In the genomic region with DNA sequence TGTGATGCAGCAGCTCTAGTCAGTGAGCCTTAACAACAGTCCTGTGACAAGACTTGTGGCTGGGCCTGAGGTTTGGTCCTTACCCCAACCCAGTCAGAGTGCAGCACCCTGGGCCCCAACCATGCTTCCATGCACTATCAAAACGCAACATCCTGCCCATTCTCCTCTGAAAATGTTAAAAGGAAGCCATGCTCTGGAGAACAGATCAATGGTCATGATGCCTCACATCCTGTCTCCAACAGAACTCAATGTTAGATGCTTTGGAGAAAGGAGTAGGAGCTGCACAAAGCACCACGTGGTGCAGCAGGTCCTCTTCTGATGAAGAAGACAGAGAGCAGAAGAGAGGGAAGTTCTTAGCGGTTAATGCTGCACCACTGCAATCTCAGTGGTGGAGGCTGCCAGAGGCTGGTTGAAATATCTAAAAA, we compare ENCODE assay signal across 12 cellular contexts. TPM values are rescaled to one million over a fixed set of nuclear protein-coding genes. Genes with fewer than 3 reads are reported as not detected.
DNase-seq lines count a peak whose midpoint lies in the region; ATAC-seq and TF ChIP-seq lines count a peak whose summit lies in the region.
"Had no signal": no experiment of that assay in that cellular context is flagged by ENCODE, and none has a peak within 500 bp of the region (broad histone marks: within the 10 kb centered on the region; RNA-seq: fewer than 3 reads in every experiment).

No MANE protein-coding gene starts in this region.

- H3K27ac ChIP-seq in CD8-positive, alpha-beta T cell (ENCODE audit: low read depth, low read length): no peak overlapping the region
- H3K27ac ChIP-seq in KOPT-K1 (ENCODE audit: low read depth, low read length, poor library complexity, severe bottlenecking): peak overlapping the region; percentile 53
- H3K27ac ChIP-seq in mesendoderm (ENCODE audit: low read depth, low read length): no peak overlapping the region
- H3K27ac ChIP-seq: right atrium auricular region, SJSA1 had no signal

- H3K4me2 ChIP-seq in mesendoderm (ENCODE audit: low read length): no peak overlapping the region

- peaks cover 38% of the 10 kb centered on the region for H3K4me1 ChIP-seq in CD8-positive, alpha-beta T cell (ENCODE audit: insufficient read depth, low read length)
- H3K4me1 ChIP-seq in mesendoderm (ENCODE audit: control insufficient read depth, low read depth, low read length): peaks cover 24% of the 10 kb centered on the region

- H2AK5ac ChIP-seq in mesendoderm (ENCODE audit: low read length): no peak overlapping the region

- no peak overlapping the region for H4K8ac ChIP-seq in mesendoderm (ENCODE audit: low read depth, low read length)

- H3K4me3 Mint-ChIP-seq in CD8-positive, alpha-beta T cell: no peak overlapping the region
- peak overlapping the region; percentile 12 for H3K4me3 Mint-ChIP-seq in central memory CD8-positive, alpha-beta T cell
- no peak overlapping the region for H3K4me3 Mint-ChIP-seq in chondrocyte (ENCODE audit: unreplicated experiment)
- H3K4me3 Mint-ChIP-seq: H9 had no signal

- POLR2A ChIA-PET in CD8-positive, alpha-beta T cell (lab: Charles Lee): interaction anchor here (1.0 kb wide), 1 partner anchor 40 kb away, joined by 3 read pairs; no protein-coding TSS in a partner anchor

- H3K9me3 Mint-ChIP-seq in CD8-positive, alpha-beta T cell: no peaks in the 10 kb centered on the region
- H3K9me3 Mint-ChIP-seq in central memory CD8-positive, alpha-beta T cell: no peaks in the 10 kb centered on the region
- no peaks in the 10 kb centered on the region for H3K9me3 Mint-ChIP-seq in chondrocyte (ENCODE audit: low read depth)
- H3K9me3 Mint-ChIP-seq: H9 had no signal

- no peaks in the 10 kb centered on the region for H3K27me3 ChIP-seq in CD8-positive, alpha-beta T cell (ENCODE audit: insufficient read depth, low read length)
- H3K27me3 ChIP-seq in mesendoderm (ENCODE audit: insufficient read depth, low read length, poor library complexity): no peaks in the 10 kb centered on the region
- H3K27me3 ChIP-seq: right atrium auricular region, SJSA1 had no signal

- intact Hi-C loops in CD8-positive, alpha-beta T cell (cut with DNase I, micrococcal nuclease): no loop called here

- peak in 1 of 7 experiments; percentile 25 for DNase-seq in CD8-positive, alpha-beta T cell
- no peak for DNase-seq in central memory CD8-positive, alpha-beta T cell (ENCODE audit: low spot score in 2 of 2)
- DNase-seq in mesendoderm (no peak), chondrocyte (ENCODE audit: low spot score) (no peak), AG08395 (ENCODE audit: low spot score) (no peak)
- DNase-seq: H9, NCI-H2081 had no signal

- H2BK5ac ChIP-seq in mesendoderm (ENCODE audit: low read length): no peak overlapping the region

- WGBS in mesendoderm (ENCODE audit: extremely low coverage, insufficient coverage, low lambda C conversion rate): no CpG with 5 or more reads among the region's 3 CpGs

- H3K56ac ChIP-seq in mesendoderm (ENCODE audit: low read length): no peak overlapping the region

- TF ChIP-seq CTCF in CD8-positive, alpha-beta T cell (IDR thresholded peaks at IDR 0.05): no peak
- TF ChIP-seq CTCF in chondrocyte (IDR thresholded peaks at IDR 0.05): no peak

- H3K27ac Mint-ChIP-seq in CD8-positive, alpha-beta T cell: no peak overlapping the region
- peak overlapping the region; percentile 36 for H3K27ac Mint-ChIP-seq in central memory CD8-positive, alpha-beta T cell (ENCODE audit: low read depth)
- H3K27ac Mint-ChIP-seq in chondrocyte (ENCODE audit: unreplicated experiment): no peak overlapping the region

- H3K4me3 ChIP-seq in CD8-positive, alpha-beta T cell (ENCODE audit: low read depth, low read length): no peak overlapping the region
- H3K4me3 ChIP-seq in mesendoderm (ENCODE audit: low read length): no peak overlapping the region
- H3K4me3 ChIP-seq: right atrium auricular region, SJSA1 had no signal

- H3K4ac ChIP-seq in mesendoderm (ENCODE audit: low read depth, low read length): no peak overlapping the region

- no peak overlapping the region for H3K23ac ChIP-seq in mesendoderm (ENCODE audit: low read length)

- H2BK15ac ChIP-seq in mesendoderm (replicated peaks; ENCODE audit: low read depth): no peak overlapping the region

- H3K36me3 Mint-ChIP-seq in CD8-positive, alpha-beta T cell: peaks cover 14% of the 10 kb centered on the region
- peaks cover 6% of the 10 kb centered on the region for H3K36me3 Mint-ChIP-seq in central memory CD8-positive, alpha-beta T cell (ENCODE audit: insufficient read depth)
- H3K36me3 Mint-ChIP-seq in chondrocyte (ENCODE audit: low read depth): peaks cover 20% of the 10 kb centered on the region

- peaks cover 24% of the 10 kb centered on the region for H3K79me2 ChIP-seq in mesendoderm (ENCODE audit: control insufficient read depth, insufficient read depth, low read length)

- no peaks in the 10 kb centered on the region for H3K9me3 ChIP-seq in CD8-positive, alpha-beta T cell (ENCODE audit: low read length)
- H3K9me3 ChIP-seq in KOPT-K1 (ENCODE audit: insufficient read depth, low read length, poor library complexity, severe bottlenecking): no peaks in the 10 kb centered on the region
- H3K9me3 ChIP-seq: right atrium auricular region, SJSA1 had no signal

- peaks cover 26% of the 10 kb centered on the region for H3K79me1 ChIP-seq in mesendoderm (ENCODE audit: low read length)

- peak; percentile 40 for ATAC-seq in CD8-positive, alpha-beta T cell
- peak; percentile 29 for ATAC-seq in GM19452 (IDR thresholded peaks at IDR 0.05; ENCODE audit: unreplicated experiment)
- peak; percentile 26 for ATAC-seq in central memory CD8-positive, alpha-beta T cell (replicated peaks; ENCODE audit: extremely low read depth, poor library complexity, severe bottlenecking)
- ATAC-seq in GM21526 (IDR thresholded peaks at IDR 0.05; ENCODE audit: low FRiP score, unreplicated experiment): no peak

- H2BK120ac ChIP-seq in mesendoderm (ENCODE audit: low read depth, low read length): no peak overlapping the region

- CTCF ChIA-PET in CD8-positive, alpha-beta T cell (lab: Charles Lee): no interaction called here

- no peak overlapping the region for H4K5ac ChIP-seq in mesendoderm (ENCODE audit: low read length)

- H3K36me3 ChIP-seq in CD8-positive, alpha-beta T cell (ENCODE audit: insufficient read depth, low read length): no peaks in the 10 kb centered on the region
- H3K36me3 ChIP-seq in KOPT-K1 (ENCODE audit: insufficient read depth, low read length) (no peaks in the 10 kb centered on the region), mesendoderm (ENCODE audit: control insufficient read depth, insufficient read depth, low read length) (no peaks in the 10 kb centered on the region)

- peaks cover 42% of the 10 kb centered on the region for H3K4me1 Mint-ChIP-seq in CD8-positive, alpha-beta T cell (ENCODE audit: low read depth)
- H3K4me1 Mint-ChIP-seq in central memory CD8-positive, alpha-beta T cell: peaks cover 47% of the 10 kb centered on the region
- H3K4me1 Mint-ChIP-seq in chondrocyte (ENCODE audit: low read depth): peaks cover 81% of the 10 kb centered on the region

- H3K18ac ChIP-seq in mesendoderm (ENCODE audit: low read length): no peak overlapping the region

- H3K27me3 Mint-ChIP-seq in CD8-positive, alpha-beta T cell (ENCODE audit: low read depth): no peaks in the 10 kb centered on the region
- no peaks in the 10 kb centered on the region for H3K27me3 Mint-ChIP-seq in central memory CD8-positive, alpha-beta T cell
- H3K27me3 Mint-ChIP-seq in chondrocyte (ENCODE audit: low read depth): no peaks in the 10 kb centered on the region

- no peak overlapping the region for H3K9ac ChIP-seq in mesendoderm (ENCODE audit: low read length)

RNA-seq across cellular contexts. Expression of gene TRAM2, which starts 41.9 kb away (rescaled TPM):
- total RNA-seq in CD8-positive, alpha-beta T cell: 1 to 10 TPM; 4.6 to 4.9 TPM
- polyA plus RNA-seq in mesendoderm (2013, experiment 1 of 2): 39.3 TPM
- polyA plus RNA-seq in mesendoderm (2013, experiment 2 of 2): 39.0 TPM
- total RNA-seq in chondrocyte: 159 to 178 TPM (median 159 TPM) in 3 replicates

Comparison
In these comparisons a context has a peak if more than half of its experiments do, and no peak if none do; other contexts are left out.
1. RNA of gene TRAM2, which starts 41.9 kb away (total RNA-seq): 159 to 178 TPM in chondrocyte; 4.6 to 4.9 TPM in CD8-positive, alpha-beta T cell; every median in the first group is over 10 times any median in the second.